ENCODE assay signal across 8 cellular contexts in genomic region chr6:118800394-118801071, GRCh38.
A peak's percentile ranks its signal among the peaks of the same experiment; 100 is the strongest.
DNase-seq lines count a peak whose midpoint lies in the region; ATAC-seq and TF ChIP-seq lines count a peak whose summit lies in the region.

No MANE protein-coding gene starts in this region.

- no peak overlapping the region for H3K27ac ChIP-seq in GM23248

- H4K20me1 ChIP-seq in GM23248 (ENCODE audit: insufficient read depth): no peaks in the 10 kb centered on the region

- TF ChIP-seq CTCF in LNCAP (IDR thresholded peaks at IDR 0.05): peak; percentile 88
- peak; percentile 93 for TF ChIP-seq CTCF in fibroblast of mammary gland (conservative IDR thresholded peaks at IDR 0.05; ENCODE audit: control insufficient read depth, insufficient read depth, low read depth, low read length)
- peak; percentile 92 for TF ChIP-seq CTCF in neural crest cell (conservative IDR thresholded peaks at IDR 0.05)

- no peaks in the 10 kb centered on the region for H3K9me3 ChIP-seq in GM23248 (ENCODE audit: low read depth)

- peak overlapping the region; percentile 15 for H3K27ac Mint-ChIP-seq in activated T-helper 1 cell treated with anti-CD3 and anti-CD28 coated beads, Interleukin-12 subunit alpha, Interleukin-12 subunit beta, Interleukin-2, Interleukin-4 antibody, amounts not matched to agents 30 ng/mL and 10 ng/mL and 1 ng/mL, durations not matched to agents 14 hours and 24 hours and 36 hours
- no peak overlapping the region for H3K27ac Mint-ChIP-seq in neural crest cell (ENCODE audit: unreplicated experiment)
- H3K27ac Mint-ChIP-seq in stimulated activated naive CD8-positive, alpha-beta T cell treated with anti-CD3 and anti-CD28 coated beads, Interleukin-15, amount 100 ng/mL, for 72 hours: peak overlapping the region in 1 of 2 donors; percentile 70

- 0 out of 2 replicates have a peak, but pooled peaks cover 5% of the 10 kb centered on the region for H3K4me1 ChIP-seq in GM23248 (ENCODE audit: insufficient read depth)

- no peaks in the 10 kb centered on the region for H3K36me3 ChIP-seq in GM23248 (ENCODE audit: low read depth)

- no peaks in the 10 kb centered on the region for H3K27me3 ChIP-seq in GM23248 (replicated peaks; ENCODE audit: insufficient read depth)

- peaks cover 35% of the 10 kb centered on the region for H3K4me1 Mint-ChIP-seq in activated T-helper 1 cell treated with anti-CD3 and anti-CD28 coated beads, Interleukin-12 subunit alpha, Interleukin-12 subunit beta, Interleukin-2, Interleukin-4 antibody, amounts not matched to agents 30 ng/mL and 10 ng/mL and 1 ng/mL, durations not matched to agents 14 hours and 24 hours and 36 hours (ENCODE audit: low read depth)
- peaks cover 12% of the 10 kb centered on the region for H3K4me1 Mint-ChIP-seq in neural crest cell
- H3K4me1 Mint-ChIP-seq in stimulated activated naive CD8-positive, alpha-beta T cell treated with anti-CD3 and anti-CD28 coated beads, Interleukin-15, amount 100 ng/mL, for 72 hours: peaks cover 31% of the 10 kb centered on the region

- no peak overlapping the region for H3K9ac ChIP-seq in GM23248

- ATAC-seq in stimulated activated naive CD8-positive, alpha-beta T cell treated with anti-CD3 and anti-CD28 coated beads, Interleukin-15, amount 100 ng/mL, for 72 hours: peak; percentile 95

- no peaks in the 10 kb centered on the region for H3F3A ChIP-seq in GM23248 (ENCODE audit: insufficient read depth)

- H3K9me2 ChIP-seq in GM23248 (ENCODE audit: insufficient read depth): no peaks in the 10 kb centered on the region

- no peaks in the 10 kb centered on the region for H3K79me2 ChIP-seq in GM23248 (ENCODE audit: insufficient read depth)

- H3K9me3 Mint-ChIP-seq in activated T-helper 1 cell treated with anti-CD3 and anti-CD28 coated beads, Interleukin-12 subunit alpha, Interleukin-12 subunit beta, Interleukin-2, Interleukin-4 antibody, amounts not matched to agents 30 ng/mL and 10 ng/mL and 1 ng/mL, durations not matched to agents 14 hours and 24 hours and 36 hours: peaks cover 16% of the 10 kb centered on the region
- H3K9me3 Mint-ChIP-seq in neural crest cell: peaks cover 5% of the 10 kb centered on the region
- H3K9me3 Mint-ChIP-seq in stimulated activated naive CD8-positive, alpha-beta T cell treated with anti-CD3 and anti-CD28 coated beads, Interleukin-15, amount 100 ng/mL, for 72 hours: peaks cover 8 to 10% of the 10 kb centered on the region in 2 donors

- peak overlapping the region; percentile 69 for H2AFZ ChIP-seq in GM23248

- H3K36me3 Mint-ChIP-seq in activated T-helper 1 cell treated with anti-CD3 and anti-CD28 coated beads, Interleukin-12 subunit alpha, Interleukin-12 subunit beta, Interleukin-2, Interleukin-4 antibody, amounts not matched to agents 30 ng/mL and 10 ng/mL and 1 ng/mL, durations not matched to agents 14 hours and 24 hours and 36 hours (ENCODE audit: low read depth): peaks cover 14% of the 10 kb centered on the region
- H3K36me3 Mint-ChIP-seq in neural crest cell (ENCODE audit: low read depth): peaks cover 12% of the 10 kb centered on the region

- in situ Hi-C loops in GM23248 (cut with MboI): no loop called here

- intact Hi-C loops in activated T-helper 1 cell treated with anti-CD3 and anti-CD28 coated beads, Interleukin-12 subunit alpha, Interleukin-12 subunit beta, Interleukin-2, Interleukin-4 antibody, amounts not matched to agents 30 ng/mL and 10 ng/mL and 1 ng/mL, durations not matched to agents 14 hours and 24 hours and 36 hours (cut with micrococcal nuclease): loop anchor here (1.0 to 5.0 kb wide), 11 partner anchors 23 to 826 kb away; partner anchors contain the start of gene CEP85L

- peak overlapping the region; percentile 39 for H3K4me2 ChIP-seq in GM23248 (ENCODE audit: unreplicated experiment)

- no peaks in the 10 kb centered on the region for H3K27me3 Mint-ChIP-seq in activated T-helper 1 cell treated with anti-CD3 and anti-CD28 coated beads, Interleukin-12 subunit alpha, Interleukin-12 subunit beta, Interleukin-2, Interleukin-4 antibody, amounts not matched to agents 30 ng/mL and 10 ng/mL and 1 ng/mL, durations not matched to agents 14 hours and 24 hours and 36 hours (ENCODE audit: insufficient read depth)
- no peaks in the 10 kb centered on the region for H3K27me3 Mint-ChIP-seq in neural crest cell (ENCODE audit: low read depth)
- no peaks in the 10 kb centered on the region for H3K27me3 Mint-ChIP-seq in stimulated activated naive CD8-positive, alpha-beta T cell treated with anti-CD3 and anti-CD28 coated beads, Interleukin-15, amount 100 ng/mL, for 72 hours

- H3K4me3 ChIP-seq in GM23248 (0 out of 2 replicates have a peak overlapping the region, but pooled peaks have one; percentile 24), fibroblast of mammary gland (ENCODE audit: control insufficient read depth, low read depth, low read length) (no peak overlapping the region)

- WGBS in GM23248 (ENCODE audit: low coverage in 1 of 2, low lambda C conversion rate in 2 of 2, missing lambda C conversion rate in 2 of 2), 2 experiments: 28 to 31% methylated on average over 17 of the region's 17 CpGs

- peak; percentile 73 for DNase-seq in Daoy (ENCODE audit: low read depth)
- peak; percentile 92 for DNase-seq in GM23248
- peak; percentile 79 for DNase-seq in RPMI7951 (ENCODE audit: low read depth)
- DNase-seq in activated T-helper 1 cell treated with anti-CD3 and anti-CD28 coated beads, Interleukin-12 subunit alpha, Interleukin-12 subunit beta, Interleukin-2, Interleukin-4 antibody, amounts not matched to agents 30 ng/mL and 10 ng/mL and 1 ng/mL, durations not matched to agents 14 hours and 24 hours and 36 hours (ENCODE audit: low spot score): peak; percentile 79
- peak; percentile 85 for DNase-seq in fibroblast of mammary gland (ENCODE audit: low read depth)
- peak; percentile 83 for DNase-seq in neural crest cell (ENCODE audit: low read depth, low spot score)
- peak; percentile 77 to 84 for DNase-seq in stimulated activated naive CD8-positive, alpha-beta T cell treated with anti-CD3 and anti-CD28 coated beads, Interleukin-15, amount 100 ng/mL, for 72 hours

- peak overlapping the region; percentile 17 for H3K4me3 Mint-ChIP-seq in activated T-helper 1 cell treated with anti-CD3 and anti-CD28 coated beads, Interleukin-12 subunit alpha, Interleukin-12 subunit beta, Interleukin-2, Interleukin-4 antibody, amounts not matched to agents 30 ng/mL and 10 ng/mL and 1 ng/mL, durations not matched to agents 14 hours and 24 hours and 36 hours
- H3K4me3 Mint-ChIP-seq in neural crest cell: peak overlapping the region; percentile 4
- H3K4me3 Mint-ChIP-seq in stimulated activated naive CD8-positive, alpha-beta T cell treated with anti-CD3 and anti-CD28 coated beads, Interleukin-15, amount 100 ng/mL, for 72 hours: peak overlapping the region; percentile 66 to 77

Comparison
In these comparisons a context has a peak if more than half of its experiments do, and no peak if none do; other contexts are left out.
1. H3K4me3 Mint-ChIP-seq: peak in every context shown above with its lines; median percentile 72 in stimulated activated naive CD8-positive, alpha-beta T cell treated with anti-CD3 and anti-CD28 coated beads, Interleukin-15, amount 100 ng/mL, for 72 hours; 17 in activated T-helper 1 cell treated with anti-CD3 and anti-CD28 coated beads, Interleukin-12 subunit alpha, Interleukin-12 subunit beta, Interleukin-2, Interleukin-4 antibody, amounts not matched to agents 30 ng/mL and 10 ng/mL and 1 ng/mL, durations not matched to agents 14 hours and 24 hours and 36 hours; 4 in neural crest cell.